Comparison of ENCODE assay signal across 24 cellular contexts in the genomic region with DNA sequence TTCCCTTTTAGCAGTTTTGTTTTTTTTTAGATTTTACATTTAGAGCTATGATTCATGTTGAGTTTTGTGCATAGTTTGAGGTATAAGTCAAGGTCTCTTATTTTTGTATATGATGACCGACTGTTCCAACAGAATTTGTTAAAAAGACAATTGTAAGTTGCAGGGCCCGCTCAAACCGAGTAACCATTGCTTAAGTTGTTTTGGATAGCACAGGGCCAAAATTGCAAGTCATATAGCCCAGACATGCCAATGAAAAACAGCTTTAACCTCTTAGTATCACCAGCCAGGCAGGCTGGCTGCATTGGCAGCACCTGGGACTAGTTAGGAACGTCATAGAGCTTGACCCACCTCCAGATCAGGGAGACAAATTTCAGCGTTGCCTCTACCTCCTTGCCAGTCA. TPM values are rescaled to one million over a fixed set of nuclear protein-coding genes. Genes with fewer than 3 reads are reported as not detected.
DNase-seq lines count a peak whose midpoint lies in the region; TF ChIP-seq lines count a peak whose summit lies in the region.
"Had no signal": no experiment of that assay in that cellular context is flagged by ENCODE, and none has a peak within 500 bp of the region (broad histone marks: within the 10 kb centered on the region; RNA-seq: fewer than 3 reads in every experiment).

No MANE protein-coding gene starts in this region.

- no peaks in the 10 kb centered on the region for H3K36me3 Mint-ChIP-seq in osteocyte (ENCODE audit: unreplicated experiment)
- H3K36me3 Mint-ChIP-seq: mesothelial cell of epicardium had no signal

- no peaks in the 10 kb centered on the region for H3K9me3 ChIP-seq in effector memory CD4-positive, alpha-beta T cell (ENCODE audit: control insufficient read depth, low read length)
- no peaks in the 10 kb centered on the region for H3K9me3 ChIP-seq in tibial artery
- H3K9me3 ChIP-seq: suprapubic skin had no signal

- H3K4me1 Mint-ChIP-seq in osteocyte (ENCODE audit: unreplicated experiment): peaks cover 25% of the 10 kb centered on the region
- H3K4me1 Mint-ChIP-seq: mesothelial cell of epicardium had no signal

- H3K4me1 ChIP-seq in effector memory CD4-positive, alpha-beta T cell (ENCODE audit: control insufficient read depth, insufficient read depth, low read length, poor library complexity, severe bottlenecking): no peaks in the 10 kb centered on the region
- no peaks in the 10 kb centered on the region for H3K4me1 ChIP-seq in tibial artery

- POLR2A ChIA-PET in RWPE1 (lab: Yijun Ruan, JAX; ENCODE audit: low non-redundant PET): no interaction called here

- H3K27ac ChIP-seq in RWPE1 (peak overlapping the region; percentile 61), tibial artery (no peak overlapping the region)
- no peak overlapping the region for H3K27ac ChIP-seq in effector memory CD4-positive, alpha-beta T cell (ENCODE audit: insufficient read depth, low read length, poor library complexity, severe bottlenecking)
- H3K27ac ChIP-seq: suprapubic skin had no signal

- no peaks in the 10 kb centered on the region for H3K27me3 ChIP-seq in effector memory CD4-positive, alpha-beta T cell (replicated peaks; ENCODE audit: control insufficient read depth, insufficient read depth, low read length, poor library complexity, severe bottlenecking)
- no peaks in the 10 kb centered on the region for H3K27me3 ChIP-seq in tibial artery
- H3K27me3 ChIP-seq: suprapubic skin had no signal

- CTCF ChIA-PET in RWPE1 (lab: Yijun Ruan, JAX): interaction anchor here (0.6 to 1.5 kb wide), 4 partner anchors 12 to 1885 kb away, joined by 4 to 7 read pairs (median 5); no protein-coding TSS in a partner anchor

- peak; percentile 14 for DNase-seq in AG20443 (ENCODE audit: low spot score)
- no peak for DNase-seq in RWPE1 (ENCODE audit: low spot score)
- DNase-seq in epithelial cell of esophagus (ENCODE audit: low read depth): peak; percentile 26
- DNase-seq in osteocyte (ENCODE audit: extremely low spot score, unreplicated experiment): no peak
- no peak for DNase-seq in effector memory CD4-positive, alpha-beta T cell
- no peak for DNase-seq in tibial artery
- DNase-seq in DMS53 treated with DMSO at 0.1 percent for 48 hours (lab: John Stamatoyannopoulos, UW; ENCODE audit: unreplicated experiment): no peak
- DNase-seq in OCI-M1 (lab: John Stamatoyannopoulos, UW): no peak
- DNase-seq: activated CD4-positive, alpha-beta T cell treated with anti-CD3 and anti-CD28 coated beads, Interleukin-2, amount 50 U/mL, for 48 hours; activated naive CD4-positive, alpha-beta T cell treated with Interleukin-2 at 50 U/mL for 16 hours; activated T-cell treated with anti-CD3 and anti-CD28 coated beads for 4 hours; anterior cingulate cortex; cortex of kidney; EL; NCI-H1436 treated with DMSO at 0.1 percent for 48 hours; NCI-H2171 treated with DMSO at 0.1 percent for 48 hours; NCI-H69; stimulated activated CD4-positive, alpha-beta T cell treated with anti-CD3 and anti-CD28 coated beads, Interleukin-12 subunit alpha, Interleukin-12 subunit beta, amount 100 ng/mL, for 4 hours; T-helper 2 cell had no signal

- H3K4me3 ChIP-seq in epithelial cell of esophagus (ENCODE audit: low read length): no peak overlapping the region
- no peak overlapping the region for H3K4me3 ChIP-seq in effector memory CD4-positive, alpha-beta T cell (ENCODE audit: insufficient read depth, low read depth, low read length, poor library complexity, severe bottlenecking)
- no peak overlapping the region for H3K4me3 ChIP-seq in tibial artery
- H3K4me3 ChIP-seq: suprapubic skin had no signal

- no peaks in the 10 kb centered on the region for H3K9me3 Mint-ChIP-seq in osteocyte (ENCODE audit: unreplicated experiment)

- peak overlapping the region; percentile 16 for H3K27ac Mint-ChIP-seq in osteocyte (ENCODE audit: unreplicated experiment)
- H3K27ac Mint-ChIP-seq: mesothelial cell of epicardium, progenitor cell of endocrine pancreas, WTC11 had no signal

- intact Hi-C loops in tibial artery (cut with DNase I; ENCODE audit: low total_unique reads): no loop called here

- H3K36me3 ChIP-seq in effector memory CD4-positive, alpha-beta T cell (ENCODE audit: control insufficient read depth, insufficient read depth, low read length): no peaks in the 10 kb centered on the region
- no peaks in the 10 kb centered on the region for H3K36me3 ChIP-seq in tibial artery
- H3K36me3 ChIP-seq: suprapubic skin had no signal

- H3K4me3 Mint-ChIP-seq in osteocyte (ENCODE audit: unreplicated experiment): no peak overlapping the region
- H3K4me3 Mint-ChIP-seq: mesothelial cell of epicardium, nephron, WTC11 had no signal

- no peaks in the 10 kb centered on the region for H3K27me3 Mint-ChIP-seq in osteocyte (ENCODE audit: unreplicated experiment)
- H3K27me3 Mint-ChIP-seq: progenitor cell of endocrine pancreas had no signal

- no peak for TF ChIP-seq CTCF in RWPE1 (conservative IDR thresholded peaks at IDR 0.05; ENCODE audit: low read depth)
- no peak for TF ChIP-seq CTCF in epithelial cell of esophagus (IDR thresholded peaks at IDR 0.05; ENCODE audit: insufficient read depth, low read depth, low read length, missing control alignments)
- no peak for TF ChIP-seq CTCF in osteocyte (IDR thresholded peaks at IDR 0.05)
- TF ChIP-seq CTCF in tibial artery (IDR thresholded peaks at IDR 0.05): no peak

RNA-seq across cellular contexts. Expression of gene PFDN4, which starts 47.3 kb away (rescaled TPM):
- total RNA-seq in osteocyte: 18.9 and 23.5 TPM in 2 replicates

Comparison
In these comparisons a context has a peak if more than half of its experiments do, and no peak if none do; other contexts are left out.
1. DNase-seq: peak in AG20443 (single experiment) and epithelial cell of esophagus (single experiment); none in RWPE1 (single experiment), osteocyte (single experiment), effector memory CD4-positive, alpha-beta T cell (0 of 3), tibial artery (0 of 2), DMS53 treated with DMSO at 0.1 percent for 48 hours (single experiment) and OCI-M1 (single experiment).